ENCODE assay signal across 12 cellular contexts in the genomic region with DNA sequence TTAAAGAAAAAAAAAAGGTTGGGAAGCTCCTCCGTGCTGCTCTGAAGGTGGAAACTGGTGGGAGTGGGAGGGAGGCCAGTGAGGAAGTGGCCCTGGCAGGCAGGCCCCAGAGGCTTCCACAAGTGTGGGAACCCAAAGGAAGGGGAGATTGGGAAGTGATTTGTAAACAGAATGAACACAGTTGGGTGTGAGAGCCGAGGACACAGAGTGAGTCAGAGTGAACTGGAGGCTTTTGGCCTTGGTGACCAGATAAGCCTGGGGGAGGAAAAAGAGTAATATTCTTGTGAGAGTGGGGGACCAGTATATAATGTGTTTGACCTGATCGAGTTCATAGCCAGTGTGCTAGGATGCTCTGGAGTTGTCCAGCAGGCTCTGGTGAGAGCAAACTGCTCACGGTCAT. TPM values are rescaled to one million over a fixed set of nuclear protein-coding genes. Genes with fewer than 3 reads are reported as not detected.
DNase-seq lines count a peak whose midpoint lies in the region; ATAC-seq and TF ChIP-seq lines count a peak whose summit lies in the region.
"Had no signal": no experiment of that assay in that cellular context is flagged by ENCODE, and none has a peak within 500 bp of the region (broad histone marks: within the 10 kb centered on the region; RNA-seq: fewer than 3 reads in every experiment).

No MANE protein-coding gene starts in this region.

- no peak for TF ChIP-seq POLR2A in stomach (IDR thresholded peaks at IDR 0.05)

- POLR2A ChIA-PET in activated naive CD8-positive, alpha-beta T cell treated with anti-CD3 and anti-CD28 coated beads, Interleukin-2, amount 10 ng/mL, durations not matched to agents 7 days and 5 days (lab: Charles Lee) = no interaction called here

- peaks cover 0 to 16% of the 10 kb centered on the region in 2 donors for H3K4me1 ChIP-seq in right atrium auricular region
- H3K4me1 ChIP-seq in stomach = peaks cover 4 to 21% (median 10%) of the 10 kb centered on the region in 4 donors
- no peaks in the 10 kb centered on the region for H3K4me1 ChIP-seq in effector memory CD4-positive, alpha-beta T cell (ENCODE audit: control insufficient read depth, insufficient read depth, low read length, poor library complexity, severe bottlenecking)

- WGBS in stomach, 5 donors = 49 to 57% (median 51%) methylated on average over 4 of the region's 4 CpGs

- H3K9me3 ChIP-seq in right atrium auricular region = no peaks in the 10 kb centered on the region
- H3K9me3 ChIP-seq in stomach = no peaks in the 10 kb centered on the region
- no peaks in the 10 kb centered on the region for H3K9me3 ChIP-seq in effector memory CD4-positive, alpha-beta T cell (ENCODE audit: control insufficient read depth, low read length)

- peaks cover 37% of the 10 kb centered on the region for H3K36me3 Mint-ChIP-seq in activated naive CD8-positive, alpha-beta T cell treated with anti-CD3 and anti-CD28 coated beads, Interleukin-2, amount 10 ng/mL, durations not matched to agents 7 days and 5 days
- peaks cover 35 to 58% (median 43%) of the 10 kb centered on the region in 3 donors for H3K36me3 Mint-ChIP-seq in immature natural killer cell

- no peaks in the 10 kb centered on the region for H3K27me3 ChIP-seq in right atrium auricular region
- no peaks in the 10 kb centered on the region for H3K27me3 ChIP-seq in stomach
- no peaks in the 10 kb centered on the region for H3K27me3 ChIP-seq in effector memory CD4-positive, alpha-beta T cell (replicated peaks; ENCODE audit: control insufficient read depth, insufficient read depth, low read length, poor library complexity, severe bottlenecking)
- H3K27me3 ChIP-seq: heart right ventricle had no signal

- peak overlapping the region; percentile 5 for H3K27ac Mint-ChIP-seq in activated naive CD8-positive, alpha-beta T cell treated with anti-CD3 and anti-CD28 coated beads, Interleukin-2, amount 10 ng/mL, durations not matched to agents 7 days and 5 days
- H3K27ac Mint-ChIP-seq in immature natural killer cell = peak overlapping the region in 5 of 6 donors; percentile 7 to 76 (median 54)

- H3K36me3 ChIP-seq in right atrium auricular region (peaks cover 94% of the 10 kb centered on the region), stomach (peaks cover 65 to 100% (median 99%) of the 10 kb centered on the region in 4 donors)
- H3K36me3 ChIP-seq in effector memory CD4-positive, alpha-beta T cell (ENCODE audit: control insufficient read depth, insufficient read depth, low read length) = peaks cover 87% of the 10 kb centered on the region

- H3K27me3 Mint-ChIP-seq in activated naive CD8-positive, alpha-beta T cell treated with anti-CD3 and anti-CD28 coated beads, Interleukin-2, amount 10 ng/mL, durations not matched to agents 7 days and 5 days = no peaks in the 10 kb centered on the region
- peaks cover 3 to 8% (median 7%) of the 10 kb centered on the region in 3 donors for H3K27me3 Mint-ChIP-seq in immature natural killer cell (ENCODE audit: low read depth in 3 of 3)

- TF ChIP-seq CTCF in right atrium auricular region (IDR thresholded peaks at IDR 0.05) = no peak
- TF ChIP-seq CTCF in stomach (IDR thresholded peaks at IDR 0.05) = no peak

- ATAC-seq in left ventricle myocardium superior (no peak), GM21390 (IDR thresholded peaks at IDR 0.05; ENCODE audit: unreplicated experiment) (no peak)
- ATAC-seq in activated naive CD8-positive, alpha-beta T cell treated with anti-CD3 and anti-CD28 coated beads, Interleukin-2, amount 10 ng/mL, durations not matched to agents 7 days and 5 days (ENCODE audit: low read depth) = no peak

- intact Hi-C loops in left ventricle myocardium superior (cut with micrococcal nuclease) (no loop called here), stomach (cut with DNase I; ENCODE audit: low total_unique reads) (no loop called here)

- no peak overlapping the region for H3K4me3 Mint-ChIP-seq in activated naive CD8-positive, alpha-beta T cell treated with anti-CD3 and anti-CD28 coated beads, Interleukin-2, amount 10 ng/mL, durations not matched to agents 7 days and 5 days
- H3K4me3 Mint-ChIP-seq in immature natural killer cell = no peak overlapping the region
- H3K4me3 Mint-ChIP-seq: CD8-positive, alpha-beta memory T cell had no signal

- H3K27ac ChIP-seq in right atrium auricular region (peak overlapping the region; percentile 29 to 51), stomach (peak overlapping the region in 3 of 5 donors; percentile 11 to 62 (median 59))
- no peak overlapping the region for H3K27ac ChIP-seq in effector memory CD4-positive, alpha-beta T cell (ENCODE audit: insufficient read depth, low read length, poor library complexity, severe bottlenecking)

- H3K9me3 Mint-ChIP-seq in activated naive CD8-positive, alpha-beta T cell treated with anti-CD3 and anti-CD28 coated beads, Interleukin-2, amount 10 ng/mL, durations not matched to agents 7 days and 5 days = no peaks in the 10 kb centered on the region
- H3K9me3 Mint-ChIP-seq in immature natural killer cell = peaks cover 0 to 2% (median 0%) of the 10 kb centered on the region in 6 donors

- no peak for DNase-seq in right atrium auricular region (ENCODE audit: low spot score)
- no peak for DNase-seq in left ventricle myocardium superior
- DNase-seq in activated naive CD8-positive, alpha-beta T cell treated with anti-CD3 and anti-CD28 coated beads, Interleukin-2, amount 10 ng/mL, durations not matched to agents 7 days and 5 days = no peak
- no peak for DNase-seq in immature natural killer cell
- no peak for DNase-seq in stomach
- DNase-seq in effector memory CD4-positive, alpha-beta T cell = no peak
- DNase-seq in stimulated activated CD4-positive, alpha-beta T cell treated with anti-CD3 and anti-CD28 coated beads, Interleukin-2, amount 100 ng/mL, for 48 hours = no peak
- DNase-seq: CD8-positive, alpha-beta memory T cell; heart right ventricle; NK-92 treated with Interleukin-12 subunit alpha and Interleukin-12 subunit beta, amount 100 ng/mL, for 24 hours; SW 1271 had no signal

- H3K4me1 Mint-ChIP-seq in activated naive CD8-positive, alpha-beta T cell treated with anti-CD3 and anti-CD28 coated beads, Interleukin-2, amount 10 ng/mL, durations not matched to agents 7 days and 5 days = no peaks in the 10 kb centered on the region
- H3K4me1 Mint-ChIP-seq in immature natural killer cell = peaks cover 0 to 9% of the 10 kb centered on the region in 2 donors

- no peak for TF ChIP-seq EP300 in stomach (IDR thresholded peaks at IDR 0.05)

- H3K4me3 ChIP-seq in right atrium auricular region (no peak overlapping the region), stomach (no peak overlapping the region)
- H3K4me3 ChIP-seq in effector memory CD4-positive, alpha-beta T cell (ENCODE audit: insufficient read depth, low read depth, low read length, poor library complexity, severe bottlenecking) = no peak overlapping the region
- H3K4me3 ChIP-seq: heart right ventricle had no signal

RNA-seq across cellular contexts. Expression of gene MKRN2, which starts 23.0 kb away (rescaled TPM):
- total RNA-seq in right atrium auricular region (10 to 100 TPM; 24.7 to 30.5 TPM), left ventricle myocardium superior (33.6 TPM), stomach (10 to 100 TPM; 15.6 to 39.1 (median 31.5) TPM)
- total RNA-seq in activated naive CD8-positive, alpha-beta T cell treated with anti-CD3 and anti-CD28 coated beads, Interleukin-2, amount 10 ng/mL, durations not matched to agents 7 days and 5 days = 10 to 100 TPM; 25.2 to 26.4 TPM
- polyA plus RNA-seq in immature natural killer cell (10 to 100 TPM; 48.6 to 58.1 (median 50.8) TPM), stomach (10 to 100 TPM; 13.3 to 15.7 (median 14.4) TPM)

RNA-seq across cellular contexts. Expression of gene MKRN2OS, which starts 34.6 kb away (rescaled TPM):
- total RNA-seq in right atrium auricular region = not detected
- not detected for total RNA-seq in left ventricle myocardium superior
- total RNA-seq in activated naive CD8-positive, alpha-beta T cell treated with anti-CD3 and anti-CD28 coated beads, Interleukin-2, amount 10 ng/mL, durations not matched to agents 7 days and 5 days = not detected
- polyA plus RNA-seq in immature natural killer cell = not detected
- total RNA-seq in stomach = 1 to 10 TPM in 1 of 5 donors, not detected in 4; 3.1 TPM
- polyA plus RNA-seq in stomach = 10 to 100 TPM in 1 of 3 donors, 1 to 10 TPM in 2; 3.8 to 11.0 (median 4.9) TPM
- total RNA-seq: CD8-positive, alpha-beta memory T cell had no signal
- polyA plus RNA-seq: CD8-positive, alpha-beta memory T cell; heart right ventricle had no signal
